Comparison of ENCODE assay signal across 8 cellular contexts in genomic region chr6:52574709-52575489, GRCh38.
DNase-seq lines count a peak whose midpoint lies in the region; ATAC-seq and TF ChIP-seq lines count a peak whose summit lies in the region.

No MANE protein-coding gene starts in this region.

- POLR2A ChIA-PET in RWPE1 (lab: Yijun Ruan, JAX; ENCODE audit: low non-redundant PET): no interaction called here

- H3K27ac Mint-ChIP-seq in activated naive CD8-positive, alpha-beta T cell: peak overlapping the region; percentile 25

- H3K27ac ChIP-seq in RWPE1 (peak overlapping the region; percentile 95), layer of hippocampus (ENCODE audit: low read depth, low read length) (peak overlapping the region; percentile 10)

- no peaks in the 10 kb centered on the region for H3K9me3 Mint-ChIP-seq in activated naive CD8-positive, alpha-beta T cell (ENCODE audit: low read depth)

- CTCF ChIA-PET in RWPE1 (lab: Yijun Ruan, JAX): no interaction called here

- no peak for TF ChIP-seq CTCF in RWPE1 (conservative IDR thresholded peaks at IDR 0.05; ENCODE audit: low read depth)

- DNase-seq in RWPE1 (ENCODE audit: low spot score) (no peak), putamen (ENCODE audit: low spot score) (no peak), DMS114 treated with DMSO at 0.1 percent for 48 hours (lab: John Stamatoyannopoulos, UW; ENCODE audit: unreplicated experiment) (no peak)
- DNase-seq in stimulated activated CD8-positive, alpha-beta memory T cell treated with anti-CD3 and anti-CD28 coated beads, Interleukin-4, amount 100 ng/mL, for 48 hours: peak; percentile 69

- H3K4me1 Mint-ChIP-seq in activated naive CD8-positive, alpha-beta T cell (ENCODE audit: low read depth): peaks cover 50% of the 10 kb centered on the region

- ATAC-seq in GM18858 (IDR thresholded peaks at IDR 0.05; ENCODE audit: unreplicated experiment): peak; percentile 43
- ATAC-seq in HG02943 (IDR thresholded peaks at IDR 0.05; ENCODE audit: low read depth, unreplicated experiment): peak; percentile 46

- H3K4me3 Mint-ChIP-seq in activated naive CD8-positive, alpha-beta T cell: peak overlapping the region; percentile 87

- H3K27me3 ChIP-seq in layer of hippocampus (ENCODE audit: control insufficient read depth, insufficient read depth, low read length): no peaks in the 10 kb centered on the region

- H3K36me3 Mint-ChIP-seq in activated naive CD8-positive, alpha-beta T cell: peaks cover 2% of the 10 kb centered on the region

- no peaks in the 10 kb centered on the region for H3K27me3 Mint-ChIP-seq in activated naive CD8-positive, alpha-beta T cell
